ENCODE assay signal across 28 cellular contexts in genomic region chrX:54320067-54320466, GRCh38.
"Had no signal": no experiment of that assay in that cellular context is flagged by ENCODE, and none has a peak within 500 bp of the region (broad histone marks: within the 10 kb centered on the region; RNA-seq: fewer than 3 reads in every experiment).

No MANE protein-coding gene starts in this region.

- H3K4me3 Mint-ChIP-seq: effector memory CD8-positive, alpha-beta T cell; memory B cell; mesothelial cell of epicardium; naive thymus-derived CD4-positive, alpha-beta T cell; nephron; neural progenitor cell; stimulated activated naive B cell treated with anti-CD40 and anti-IgM and Interleukin-4, amounts not matched to agents 10 μg/mL and 1 μg/mL and 100 μg/mL, for 72 hours; stimulated activated naive CD8-positive, alpha-beta T cell treated with anti-CD3 and anti-CD28 coated beads, Interleukin-15, amount 100 ng/mL, for 72 hours had no signal

- H3K4me3 ChIP-seq: esophagus squamous epithelium, heart right ventricle, lung, neural progenitor cell, psoas muscle, sigmoid colon, spleen, thyroid gland, vagina had no signal

- DNase-seq: cortex of kidney; effector memory CD8-positive, alpha-beta T cell; erythroblast; esophagus squamous epithelium; foreskin melanocyte; glutamatergic neuron; heart right ventricle; hippocampal formation; islet precursor cell; naive thymus-derived CD4-positive, alpha-beta T cell; posterior cingulate gyrus; psoas muscle; right cardiac atrium; sigmoid colon; spleen; stimulated activated CD4-positive, alpha-beta T cell treated with anti-CD3 and anti-CD28 coated beads, Interleukin-4, amount 100 ng/mL, for 4 hours; stimulated activated naive B cell treated with anti-CD40 and anti-IgM and Interleukin-4, amounts not matched to agents 10 μg/mL and 1 μg/mL and 100 μg/mL, for 72 hours; stimulated activated naive CD8-positive, alpha-beta T cell treated with anti-CD3 and anti-CD28 coated beads, Interleukin-15, amount 100 ng/mL, for 72 hours; thyroid gland; trophoblast cell had no signal

- H3K27me3 Mint-ChIP-seq: memory B cell; stimulated activated naive CD8-positive, alpha-beta T cell treated with anti-CD3 and anti-CD28 coated beads, Interleukin-15, amount 100 ng/mL, for 72 hours had no signal

- ATAC-seq: effector memory CD8-positive, alpha-beta T cell; heart right ventricle; left lobe of liver; naive thymus-derived CD4-positive, alpha-beta T cell; psoas muscle; right cardiac atrium; stimulated activated naive B cell treated with anti-CD40 and anti-IgM and Interleukin-4, amounts not matched to agents 10 μg/mL and 1 μg/mL and 100 μg/mL, for 72 hours; stimulated activated naive CD8-positive, alpha-beta T cell treated with anti-CD3 and anti-CD28 coated beads, Interleukin-15, amount 100 ng/mL, for 72 hours had no signal

- H3K36me3 Mint-ChIP-seq: naive thymus-derived CD4-positive, alpha-beta T cell; stimulated activated naive B cell treated with anti-CD40 and anti-IgM and Interleukin-4, amounts not matched to agents 10 μg/mL and 1 μg/mL and 100 μg/mL, for 72 hours had no signal

- H3K27ac ChIP-seq: esophagus squamous epithelium, heart right ventricle, neural progenitor cell, psoas muscle, sigmoid colon, spleen, thyroid gland, vagina had no signal

- H3K4me2 ChIP-seq: neural progenitor cell had no signal

- H3K9ac ChIP-seq: neural progenitor cell had no signal

- FAIRE-seq: endometrium had no signal

- H2AFZ ChIP-seq: neural progenitor cell had no signal

- H3K27ac Mint-ChIP-seq: effector memory CD8-positive, alpha-beta T cell; memory B cell; mesothelial cell of epicardium; naive thymus-derived CD4-positive, alpha-beta T cell; nephron; neural progenitor cell; stimulated activated naive B cell treated with anti-CD40 and anti-IgM and Interleukin-4, amounts not matched to agents 10 μg/mL and 1 μg/mL and 100 μg/mL, for 72 hours; stimulated activated naive CD8-positive, alpha-beta T cell treated with anti-CD3 and anti-CD28 coated beads, Interleukin-15, amount 100 ng/mL, for 72 hours had no signal

- H3K9me3 ChIP-seq: esophagus squamous epithelium, heart right ventricle, psoas muscle, sigmoid colon, spleen, thyroid gland, vagina had no signal

- H3K36me3 ChIP-seq: esophagus squamous epithelium, heart right ventricle, neural progenitor cell, sigmoid colon, spleen, thyroid gland, vagina had no signal

- H3K9me3 Mint-ChIP-seq: effector memory CD8-positive, alpha-beta T cell; memory B cell; naive thymus-derived CD4-positive, alpha-beta T cell; neural progenitor cell; stimulated activated naive CD8-positive, alpha-beta T cell treated with anti-CD3 and anti-CD28 coated beads, Interleukin-15, amount 100 ng/mL, for 72 hours had no signal

- H3K27me3 ChIP-seq: esophagus squamous epithelium, neural progenitor cell, sigmoid colon, spleen, thyroid gland, vagina had no signal

- H3K4me1 ChIP-seq: esophagus squamous epithelium, heart right ventricle, neural progenitor cell, psoas muscle, sigmoid colon, spleen, thyroid gland, vagina had no signal

- H3K4me1 Mint-ChIP-seq: memory B cell; mesothelial cell of epicardium; naive thymus-derived CD4-positive, alpha-beta T cell; nephron; neural progenitor cell; stimulated activated naive B cell treated with anti-CD40 and anti-IgM and Interleukin-4, amounts not matched to agents 10 μg/mL and 1 μg/mL and 100 μg/mL, for 72 hours; stimulated activated naive CD8-positive, alpha-beta T cell treated with anti-CD3 and anti-CD28 coated beads, Interleukin-15, amount 100 ng/mL, for 72 hours had no signal
